In genomic region chr1:8318436-8318835, GRCh38 we compare ENCODE assay signal across 8 cellular contexts. TPM values are rescaled to one million over a fixed set of nuclear protein-coding genes. Genes with fewer than 3 reads are reported as not detected.
DNase-seq lines count a peak whose midpoint lies in the region; ATAC-seq and TF ChIP-seq lines count a peak whose summit lies in the region.

No MANE protein-coding gene starts in this region.

- POLR2A ChIA-PET in AG04449 (lab: Yijun Ruan, JAX) (no interaction called here), HEK293 (lab: Yijun Ruan, JAX) (no interaction called here)

- H3K36me3 ChIP-seq in HEK293 (ENCODE audit: control insufficient read depth in 2 of 2, insufficient read depth in 1 of 2, low read length in 2 of 2) (no peaks in the 10 kb centered on the region), brain microvascular endothelial cell (replicated peaks) (no peaks in the 10 kb centered on the region)

- DNase-seq in AG04449 (ENCODE audit: low read depth, low spot score) (no peak), brain microvascular endothelial cell (no peak), pons (ENCODE audit: low spot score) (no peak), NAMALWA (ENCODE audit: low spot score) (no peak)
- DNase-seq in activated effector memory CD4-positive, alpha-beta T cell treated with anti-CD3 and anti-CD28 coated beads, Interleukin-2, amount 50 U/mL, for 16 hours: no peak

- H3K27ac ChIP-seq in HEK293 (ENCODE audit: extremely low read depth, low read depth, low read length) (no peak overlapping the region), brain microvascular endothelial cell (no peak overlapping the region)

- H3K4me3 ChIP-seq in AG04449 (ENCODE audit: low read depth, low read length) (peak overlapping the region; percentile 63), HEK293 (ENCODE audit: low read depth, low read length) (peak overlapping the region; percentile 35), brain microvascular endothelial cell (ENCODE audit: low read depth, low read length) (peak overlapping the region; percentile 55), mononuclear cell (ENCODE audit: low read length) (peak overlapping the region; percentile 32)

- H3K4me1 ChIP-seq in HEK293 (ENCODE audit: control insufficient read depth, insufficient read depth, low read length) (no peaks in the 10 kb centered on the region), mononuclear cell (ENCODE audit: insufficient read depth, low read length) (peaks cover 16% of the 10 kb centered on the region)

- no peaks in the 10 kb centered on the region for H3K9me3 ChIP-seq in HEK293 (ENCODE audit: control insufficient read depth, insufficient read depth, low read depth, low read length)
- H3K9me3 ChIP-seq in mononuclear cell (ENCODE audit: low read depth, low read length): no peaks in the 10 kb centered on the region

- H3K27me3 ChIP-seq in brain microvascular endothelial cell (replicated peaks) (no peaks in the 10 kb centered on the region), mononuclear cell (ENCODE audit: insufficient read depth, low read length) (peaks cover 12% of the 10 kb centered on the region)

- CTCF ChIA-PET in AG04449 (lab: Yijun Ruan, JAX) (interaction anchor here (0.9 to 15.2 kb wide), 8 partner anchors 10 to 338 kb away, joined by 3 to 321 read pairs (median 4); no protein-coding TSS in a partner anchor), HEK293 (lab: Yijun Ruan, JAX) (interaction anchor here (0.6 to 2.9 kb wide), 3 partner anchors 137 to 531 kb away, joined by 3 to 15 read pairs (median 4); no protein-coding TSS in a partner anchor)

- no peak for TF ChIP-seq CTCF in AG04449 (IDR thresholded peaks at IDR 0.05; ENCODE audit: insufficient read depth, low read length, missing control alignments)
- no peak for TF ChIP-seq CTCF in HEK293 (tag by site-specific recombination; IDR thresholded peaks at IDR 0.05)
- no peak for TF ChIP-seq CTCF in brain microvascular endothelial cell (IDR thresholded peaks at IDR 0.05; ENCODE audit: low read depth, low read length, missing control alignments)

- in situ Hi-C loops in brain microvascular endothelial cell (cut with HindIII; ENCODE audit: low pct_ligation_motif_present, low sequenced_read_pairs): loop anchor here (25.0 kb wide), 2 partner anchors 206 to 306 kb away; no protein-coding TSS in a partner anchor

- ATAC-seq in HG02938 (IDR thresholded peaks at IDR 0.05; ENCODE audit: unreplicated experiment): no peak

TF ChIP-seq in HEK293, 187 proteins besides CTCF, POLR2A, EP300 and RAD21:
- TF ChIP-seq ZNF660 (tag by site-specific recombination; IDR thresholded peaks at IDR 0.05): no peak
- TF ChIP-seq HIC1 (tag by site-specific recombination; IDR thresholded peaks at IDR 0.05): 0 out of 2 replicates have a peak, but pooled peaks have one; percentile 3

RNA-seq across cellular contexts. Expression of gene SLC45A1, which starts 0.5 kb away (rescaled TPM):
- not detected for total RNA-seq in mononuclear cell
